9 cellular contexts compared by ENCODE assay signal in the genomic region with DNA sequence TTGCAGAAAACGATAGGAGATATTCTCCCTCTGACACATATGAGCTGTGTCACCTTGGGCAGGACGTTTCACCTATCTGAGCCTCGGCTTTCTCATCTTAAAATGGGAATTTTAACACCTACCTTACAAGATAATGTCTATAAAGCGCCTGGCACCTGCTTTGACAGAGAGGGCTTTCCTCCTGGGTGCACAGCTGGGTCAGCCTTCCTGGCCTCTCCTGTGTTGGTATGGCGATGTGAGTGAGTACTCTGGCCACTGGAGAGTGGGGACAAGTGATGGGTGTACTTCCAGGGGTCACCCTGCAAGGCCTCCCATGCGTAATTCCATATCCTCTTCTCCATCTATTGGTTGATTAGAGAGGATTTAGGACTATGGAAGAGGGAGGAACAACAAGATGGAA.
"Had no signal": no experiment of that assay in that cellular context is flagged by ENCODE, and none has a peak within 500 bp of the region (broad histone marks: within the 10 kb centered on the region; RNA-seq: fewer than 3 reads in every experiment).

No MANE protein-coding gene starts in this region.

- H3K9me3 ChIP-seq: HAP-1 had no signal

- H3K9ac ChIP-seq: GM23248 had no signal

- H3K27ac ChIP-seq: GM23248 had no signal

- DNase-seq: GM23248, GOT3, H7, H9, HCEC 1CT, HFFc6 had no signal

- H3K4me3 ChIP-seq: GM23248, GM23338, HAP-1 had no signal

- H3K4me1 ChIP-seq: HAP-1 had no signal

- H3K9me3 Mint-ChIP-seq: HFFc6 had no signal

- H3K4me3 Mint-ChIP-seq: GM23338, H9, HFFc6 had no signal

- ATAC-seq: GM23338, HCT116 had no signal

- H3K4me2 ChIP-seq: GM23338 had no signal

- H3K27ac Mint-ChIP-seq: GM23338, H9, HFFc6 had no signal

- H2AFZ ChIP-seq: GM23248, GM23338 had no signal

- H3K36me3 ChIP-seq: HAP-1 had no signal
